8 cellular contexts compared by ENCODE assay signal in the genomic region with DNA sequence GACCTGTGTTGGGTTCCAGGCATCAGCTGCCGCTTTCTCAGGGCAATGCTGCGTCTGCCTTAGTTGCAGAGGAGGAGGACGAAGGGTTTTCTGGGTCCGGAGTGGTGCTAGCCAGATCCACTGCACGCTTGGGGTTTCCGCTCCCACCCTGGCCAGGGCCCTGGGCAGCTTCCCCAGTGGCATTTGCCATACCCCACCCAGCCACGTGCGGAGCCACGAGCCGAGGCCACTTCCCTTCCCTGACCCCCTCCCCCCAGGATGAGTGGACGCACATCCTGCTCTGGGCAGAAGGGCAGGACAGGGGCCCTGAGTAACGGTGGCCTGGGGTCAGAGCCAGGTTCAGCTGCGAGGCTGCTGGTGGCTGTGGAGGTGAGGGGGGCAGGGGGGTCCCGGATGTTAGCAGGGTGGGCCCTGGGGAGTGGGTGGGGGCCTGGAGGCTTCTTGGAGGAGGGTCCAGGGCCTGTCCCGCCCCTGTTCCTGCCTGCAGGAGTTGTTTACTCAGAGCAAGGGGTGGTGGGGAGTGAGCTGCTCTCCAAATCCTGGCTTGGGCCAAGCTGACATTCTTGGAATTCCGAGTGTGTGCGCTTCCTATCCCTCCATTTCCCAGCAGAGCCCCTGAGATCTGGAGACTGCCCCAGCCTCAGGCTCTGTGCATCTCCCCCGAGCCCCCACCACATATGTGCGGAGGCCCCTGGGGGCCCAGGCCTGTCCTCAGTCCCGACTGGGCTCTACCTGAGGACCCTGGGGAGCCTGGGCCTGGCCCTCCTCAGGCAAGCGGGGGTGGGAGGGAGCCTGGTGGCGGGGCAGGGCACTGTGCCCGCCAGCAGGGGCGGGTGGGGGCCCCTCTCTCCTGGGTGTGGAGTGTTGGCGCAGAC.
DNase-seq lines count a peak whose midpoint lies in the region; ATAC-seq, FAIRE-seq and TF ChIP-seq lines count a peak whose summit lies in the region.

No MANE protein-coding gene starts in this region.

- peaks cover 12% of the 10 kb centered on the region for H4K20me1 ChIP-seq in OCI-LY3 (ENCODE audit: insufficient read depth, low read length)

- peak overlapping the region; percentile 83 for H3K4me2 ChIP-seq in OCI-LY3 (ENCODE audit: low read length)

- peaks cover 25% of the 10 kb centered on the region for H3K79me2 ChIP-seq in OCI-LY3 (ENCODE audit: low read length)

- ATAC-seq in stimulated activated naive CD8-positive, alpha-beta T cell treated with anti-CD3 and anti-CD28 coated beads, Interleukin-15, Interleukin-2, amounts not matched to agents 100 U/mL and 50 U/mL, for 24 hours: no peak
- no peak for ATAC-seq in HG03095 (IDR thresholded peaks at IDR 0.05; ENCODE audit: unreplicated experiment)

- peaks cover 3% of the 10 kb centered on the region for H3K36me3 ChIP-seq in OCI-LY3 (replicated peaks; ENCODE audit: low read depth, low read length)

- peak; percentile 93 for FAIRE-seq in G401.6 (lab: Jason Lieb, UNC)

- H3K9me3 ChIP-seq in OCI-LY3 (ENCODE audit: insufficient read depth, low read length): no peaks in the 10 kb centered on the region

- H3K9ac ChIP-seq in OCI-LY3 (ENCODE audit: low read length): peak overlapping the region; percentile 85

- peak; percentile 86 for DNase-seq in cerebellar cortex (ENCODE audit: low spot score)
- peak; percentile 74 for DNase-seq in kidney glomerular epithelial cell (lab: John Stamatoyannopoulos, UW)
- peak; percentile 46 for DNase-seq in stimulated activated naive CD8-positive, alpha-beta T cell treated with anti-CD3 and anti-CD28 coated beads, Interleukin-15, Interleukin-2, amounts not matched to agents 100 U/mL and 50 U/mL, for 24 hours
- no peak for DNase-seq in stimulated activated CD4-positive, alpha-beta T cell treated with anti-CD3 and anti-CD28 coated beads, Interleukin-4, amount 100 ng/mL, for 24 hours
- no peak for DNase-seq in effector CD4-positive, alpha-beta T cell

- H2AFZ ChIP-seq in OCI-LY3 (ENCODE audit: low read depth, low read length): no peak overlapping the region

- TF ChIP-seq CTCF in OCI-LY3 (IDR thresholded peaks at IDR 0.05; ENCODE audit: low read depth, low read length): no peak

- no peaks in the 10 kb centered on the region; the same call in 1 of the 2 replicates for H3K27me3 ChIP-seq in OCI-LY3 (ENCODE audit: low read depth, low read length)

- H3K4me1 ChIP-seq in OCI-LY3 (ENCODE audit: low read length): peaks cover 33% of the 10 kb centered on the region

- H3K4me3 ChIP-seq in OCI-LY3 (ENCODE audit: low read length): peak overlapping the region; percentile 96

- H3K27ac ChIP-seq in OCI-LY3 (ENCODE audit: low read length): no peak overlapping the region

Comparison
In these comparisons a context has a peak if more than half of its experiments do, and no peak if none do; other contexts are left out.
1. DNase-seq: peak in cerebellar cortex (single experiment), kidney glomerular epithelial cell (single experiment) and stimulated activated naive CD8-positive, alpha-beta T cell treated with anti-CD3 and anti-CD28 coated beads, Interleukin-15, Interleukin-2, amounts not matched to agents 100 U/mL and 50 U/mL, for 24 hours (single experiment); none in stimulated activated CD4-positive, alpha-beta T cell treated with anti-CD3 and anti-CD28 coated beads, Interleukin-4, amount 100 ng/mL, for 24 hours (single experiment) and effector CD4-positive, alpha-beta T cell (single experiment).